1 cellular context compared by ENCODE assay signal in the genomic region with DNA sequence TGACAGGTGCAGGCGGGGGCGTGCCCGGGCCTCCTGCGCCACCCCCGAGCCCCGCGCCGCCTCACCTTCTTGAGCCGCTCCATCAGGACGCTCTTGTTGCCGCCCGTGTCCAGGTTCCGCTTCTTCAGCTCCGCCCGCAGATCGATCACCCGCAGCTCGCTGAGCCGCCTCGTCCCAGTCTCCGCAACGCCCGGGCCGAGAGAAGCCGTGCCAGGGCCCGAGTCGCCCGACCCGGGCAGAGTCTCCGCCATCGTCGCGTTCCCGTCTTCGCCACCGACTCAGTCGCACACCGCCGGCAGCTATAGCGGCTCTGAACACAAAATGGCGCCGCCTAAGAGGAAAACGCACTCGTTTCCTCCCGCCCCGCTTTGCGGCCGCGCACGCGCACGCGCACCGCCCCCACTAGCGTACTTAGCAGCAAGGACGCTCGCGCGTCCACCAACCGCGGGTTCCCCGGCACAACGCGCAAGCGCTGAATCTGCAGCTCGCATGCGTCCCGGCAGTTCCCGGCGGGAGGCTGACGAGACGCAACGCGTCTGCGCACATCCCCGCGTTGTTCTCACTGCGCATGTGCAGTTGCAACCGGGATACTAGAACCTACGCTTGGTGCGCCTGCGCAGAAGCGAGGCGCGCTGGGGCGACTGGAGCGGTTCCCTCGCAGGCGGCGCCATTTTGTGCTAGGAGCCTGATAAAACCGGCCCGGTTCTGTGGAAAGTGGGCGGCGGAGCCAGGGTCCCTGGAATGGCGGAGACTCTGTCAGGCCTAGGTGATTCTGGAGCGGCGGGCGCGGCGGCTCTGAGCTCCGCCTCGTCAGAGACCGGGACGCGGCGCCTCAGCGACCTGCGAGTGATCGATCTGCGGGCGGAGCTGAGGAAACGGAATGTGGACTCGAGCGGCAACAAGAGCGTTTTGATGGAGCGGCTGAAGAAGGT.
TF ChIP-seq lines count a peak whose summit lies in the region.

A gene (plus strand): TSS at position 619 of the 932 bp plus-strand sequence. CDS start 123 bp downstream, at position 742.
A gene (minus strand): TSS at position 312 of the 932 bp plus-strand sequence. CDS start 61 bp downstream, at position 251.

TF ChIP-seq in K562, 482 proteins besides CTCF, POLR2A, EP300 and RAD21 (continued from another document and continues in another):
- TF ChIP-seq, protein P1, sequence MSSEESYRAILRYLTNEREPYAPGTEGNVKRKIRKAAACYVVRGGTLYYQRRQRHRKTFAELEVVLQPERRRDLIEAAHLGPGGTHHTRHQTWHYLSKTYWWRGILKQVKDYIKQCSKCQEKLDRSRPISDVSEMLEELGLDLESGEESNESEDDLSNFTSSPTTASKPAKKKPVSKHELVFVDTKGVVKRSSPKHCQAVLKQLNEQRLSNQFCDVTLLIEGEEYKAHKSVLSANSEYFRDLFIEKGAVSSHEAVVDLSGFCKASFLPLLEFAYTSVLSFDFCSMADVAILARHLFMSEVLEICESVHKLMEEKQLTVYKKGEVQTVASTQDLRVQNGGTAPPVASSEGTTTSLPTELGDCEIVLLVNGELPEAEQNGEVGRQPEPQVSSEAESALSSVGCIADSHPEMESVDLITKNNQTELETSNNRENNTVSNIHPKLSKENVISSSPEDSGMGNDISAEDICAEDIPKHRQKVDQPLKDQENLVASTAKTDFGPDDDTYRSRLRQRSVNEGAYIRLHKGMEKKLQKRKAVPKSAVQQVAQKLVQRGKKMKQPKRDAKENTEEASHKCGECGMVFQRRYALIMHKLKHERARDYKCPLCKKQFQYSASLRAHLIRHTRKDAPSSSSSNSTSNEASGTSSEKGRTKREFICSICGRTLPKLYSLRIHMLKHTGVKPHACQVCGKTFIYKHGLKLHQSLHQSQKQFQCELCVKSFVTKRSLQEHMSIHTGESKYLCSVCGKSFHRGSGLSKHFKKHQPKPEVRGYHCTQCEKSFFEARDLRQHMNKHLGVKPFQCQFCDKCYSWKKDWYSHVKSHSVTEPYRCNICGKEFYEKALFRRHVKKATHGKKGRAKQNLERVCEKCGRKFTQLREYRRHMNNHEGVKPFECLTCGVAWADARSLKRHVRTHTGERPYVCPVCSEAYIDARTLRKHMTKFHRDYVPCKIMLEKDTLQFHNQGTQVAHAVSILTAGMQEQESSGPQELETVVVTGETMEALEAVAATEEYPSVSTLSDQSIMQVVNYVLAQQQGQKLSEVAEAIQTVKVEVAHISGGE (CRISPR knock-in tag; IDR thresholded peaks at IDR 0.05) = peak in 1 of 3 experiments; percentile 47; a peak in 1 of 6 replicates
- TF ChIP-seq, protein P2, sequence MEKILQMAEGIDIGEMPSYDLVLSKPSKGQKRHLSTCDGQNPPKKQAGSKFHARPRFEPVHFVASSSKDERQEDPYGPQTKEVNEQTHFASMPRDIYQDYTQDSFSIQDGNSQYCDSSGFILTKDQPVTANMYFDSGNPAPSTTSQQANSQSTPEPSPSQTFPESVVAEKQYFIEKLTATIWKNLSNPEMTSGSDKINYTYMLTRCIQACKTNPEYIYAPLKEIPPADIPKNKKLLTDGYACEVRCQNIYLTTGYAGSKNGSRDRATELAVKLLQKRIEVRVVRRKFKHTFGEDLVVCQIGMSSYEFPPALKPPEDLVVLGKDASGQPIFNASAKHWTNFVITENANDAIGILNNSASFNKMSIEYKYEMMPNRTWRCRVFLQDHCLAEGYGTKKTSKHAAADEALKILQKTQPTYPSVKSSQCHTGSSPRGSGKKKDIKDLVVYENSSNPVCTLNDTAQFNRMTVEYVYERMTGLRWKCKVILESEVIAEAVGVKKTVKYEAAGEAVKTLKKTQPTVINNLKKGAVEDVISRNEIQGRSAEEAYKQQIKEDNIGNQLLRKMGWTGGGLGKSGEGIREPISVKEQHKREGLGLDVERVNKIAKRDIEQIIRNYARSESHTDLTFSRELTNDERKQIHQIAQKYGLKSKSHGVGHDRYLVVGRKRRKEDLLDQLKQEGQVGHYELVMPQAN (IDR thresholded peaks at IDR 0.05; ENCODE audit: borderline replicate concordance) = peak; percentile 86
- TF ChIP-seq CTBP1 (IDR thresholded peaks at IDR 0.05; ENCODE audit: borderline replicate concordance) = peak; percentile 90
- peak; percentile 90 for TF ChIP-seq CXXC5 (CRISPR knock-in tag; IDR thresholded peaks at IDR 0.05)
- no peak for TF ChIP-seq NFYB (IDR thresholded peaks at IDR 0.05; ENCODE audit: extremely low read depth, insufficient read length)
- no peak; the same call in 1 of the 2 replicates for TF ChIP-seq ZNF143 (CRISPR knock-in tag; IDR thresholded peaks at IDR 0.05)
- TF ChIP-seq CHCHD3 (CRISPR knock-in tag; IDR thresholded peaks at IDR 0.05) = peak; percentile 17; the same call in 1 of the 2 replicates
- TF ChIP-seq SAP30 (IDR thresholded peaks at IDR 0.05; ENCODE audit: borderline replicate concordance, insufficient read depth, low read depth, low read length, poor library complexity, severe bottlenecking) = peak; percentile 67
- no peak for TF ChIP-seq TCF7L2 (IDR thresholded peaks at IDR 0.05; ENCODE audit: low read depth, low read length)
- TF ChIP-seq, protein P3, sequence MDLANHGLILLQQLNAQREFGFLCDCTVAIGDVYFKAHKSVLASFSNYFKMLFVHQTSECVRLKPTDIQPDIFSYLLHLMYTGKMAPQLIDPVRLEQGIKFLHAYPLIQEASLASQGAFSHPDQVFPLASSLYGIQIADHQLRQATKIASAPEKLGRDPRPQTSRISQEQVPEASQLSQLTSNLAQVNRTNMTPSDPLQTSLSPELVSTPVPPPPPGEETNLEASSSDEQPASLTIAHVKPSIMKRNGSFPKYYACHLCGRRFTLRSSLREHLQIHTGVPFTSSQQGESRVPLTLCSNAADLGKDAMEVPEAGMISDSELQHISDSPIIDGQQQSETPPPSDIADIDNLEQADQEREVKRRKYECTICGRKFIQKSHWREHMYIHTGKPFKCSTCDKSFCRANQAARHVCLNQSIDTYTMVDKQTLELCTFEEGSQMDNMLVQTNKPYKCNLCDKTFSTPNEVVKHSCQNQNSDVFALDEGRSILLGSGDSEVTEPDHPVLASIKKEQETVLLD (IDR thresholded peaks at IDR 0.05) = peak; percentile 100
- TF ChIP-seq GABPA (tag; conservative IDR thresholded peaks at IDR 0.05; ENCODE audit: low read depth) = peak; percentile 63
- TF ChIP-seq JUN (IDR thresholded peaks at IDR 0.05; ENCODE audit: borderline replicate concordance, low read depth, low read length) = 0 out of 2 replicates have a peak, but pooled peaks have one; percentile 5
- TF ChIP-seq JUN (CRISPR knock-in tag; IDR thresholded peaks at IDR 0.05; ENCODE audit: borderline replicate concordance) = no peak
- TF ChIP-seq, protein P4, sequence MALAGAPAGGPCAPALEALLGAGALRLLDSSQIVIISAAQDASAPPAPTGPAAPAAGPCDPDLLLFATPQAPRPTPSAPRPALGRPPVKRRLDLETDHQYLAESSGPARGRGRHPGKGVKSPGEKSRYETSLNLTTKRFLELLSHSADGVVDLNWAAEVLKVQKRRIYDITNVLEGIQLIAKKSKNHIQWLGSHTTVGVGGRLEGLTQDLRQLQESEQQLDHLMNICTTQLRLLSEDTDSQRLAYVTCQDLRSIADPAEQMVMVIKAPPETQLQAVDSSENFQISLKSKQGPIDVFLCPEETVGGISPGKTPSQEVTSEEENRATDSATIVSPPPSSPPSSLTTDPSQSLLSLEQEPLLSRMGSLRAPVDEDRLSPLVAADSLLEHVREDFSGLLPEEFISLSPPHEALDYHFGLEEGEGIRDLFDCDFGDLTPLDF (CRISPR knock-in tag; IDR thresholded peaks at IDR 0.05) = peak; percentile 91
- TF ChIP-seq, protein P5, sequence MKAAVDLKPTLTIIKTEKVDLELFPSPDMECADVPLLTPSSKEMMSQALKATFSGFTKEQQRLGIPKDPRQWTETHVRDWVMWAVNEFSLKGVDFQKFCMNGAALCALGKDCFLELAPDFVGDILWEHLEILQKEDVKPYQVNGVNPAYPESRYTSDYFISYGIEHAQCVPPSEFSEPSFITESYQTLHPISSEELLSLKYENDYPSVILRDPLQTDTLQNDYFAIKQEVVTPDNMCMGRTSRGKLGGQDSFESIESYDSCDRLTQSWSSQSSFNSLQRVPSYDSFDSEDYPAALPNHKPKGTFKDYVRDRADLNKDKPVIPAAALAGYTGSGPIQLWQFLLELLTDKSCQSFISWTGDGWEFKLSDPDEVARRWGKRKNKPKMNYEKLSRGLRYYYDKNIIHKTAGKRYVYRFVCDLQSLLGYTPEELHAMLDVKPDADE (conservative IDR thresholded peaks at IDR 0.05; ENCODE audit: control insufficient read depth, low read depth, low read length) = peak; percentile 18; the same call in 1 of the 2 replicates
- TF ChIP-seq FOXK1 (CRISPR knock-in tag; IDR thresholded peaks at IDR 0.05; ENCODE audit: borderline replicate concordance) = no peak
- TF ChIP-seq, protein P6, sequence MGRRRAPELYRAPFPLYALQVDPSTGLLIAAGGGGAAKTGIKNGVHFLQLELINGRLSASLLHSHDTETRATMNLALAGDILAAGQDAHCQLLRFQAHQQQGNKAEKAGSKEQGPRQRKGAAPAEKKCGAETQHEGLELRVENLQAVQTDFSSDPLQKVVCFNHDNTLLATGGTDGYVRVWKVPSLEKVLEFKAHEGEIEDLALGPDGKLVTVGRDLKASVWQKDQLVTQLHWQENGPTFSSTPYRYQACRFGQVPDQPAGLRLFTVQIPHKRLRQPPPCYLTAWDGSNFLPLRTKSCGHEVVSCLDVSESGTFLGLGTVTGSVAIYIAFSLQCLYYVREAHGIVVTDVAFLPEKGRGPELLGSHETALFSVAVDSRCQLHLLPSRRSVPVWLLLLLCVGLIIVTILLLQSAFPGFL (CRISPR knock-in tag; IDR thresholded peaks at IDR 0.05) = no peak
- 0 out of 2 replicates have a peak, but pooled peaks have one; percentile 16 for TF ChIP-seq ETV1 (tag; conservative IDR thresholded peaks at IDR 0.05; ENCODE audit: low read depth)
- TF ChIP-seq NFIX (CRISPR knock-in tag; IDR thresholded peaks at IDR 0.05; ENCODE audit: low read depth) = no peak
- TF ChIP-seq SIN3B (IDR thresholded peaks at IDR 0.05; ENCODE audit: low read depth) = peak; percentile 60; the same call in 1 of the 2 replicates
- TF ChIP-seq PCBP1 (IDR thresholded peaks at IDR 0.05; ENCODE audit: low read depth, low read length, poor library complexity, severe bottlenecking) = peak; percentile 37
- TF ChIP-seq BRCA1 (IDR thresholded peaks at IDR 0.05) = no peak
- no peak for TF ChIP-seq BRCA1 (CRISPR knock-in tag; IDR thresholded peaks at IDR 0.05)
- TF ChIP-seq, protein P7, sequence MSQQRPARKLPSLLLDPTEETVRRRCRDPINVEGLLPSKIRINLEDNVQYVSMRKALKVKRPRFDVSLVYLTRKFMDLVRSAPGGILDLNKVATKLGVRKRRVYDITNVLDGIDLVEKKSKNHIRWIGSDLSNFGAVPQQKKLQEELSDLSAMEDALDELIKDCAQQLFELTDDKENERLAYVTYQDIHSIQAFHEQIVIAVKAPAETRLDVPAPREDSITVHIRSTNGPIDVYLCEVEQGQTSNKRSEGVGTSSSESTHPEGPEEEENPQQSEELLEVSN (IDR thresholded peaks at IDR 0.05; ENCODE audit: borderline replicate concordance in 1 of 2, extremely low read depth in 1 of 2, insufficient read depth in 1 of 2, insufficient read length in 1 of 2, low read depth in 1 of 2, low read length in 1 of 2, poor library complexity in 1 of 2, severe bottlenecking in 1 of 2) = peak in 1 of 2 experiments; percentile 75
- TF ChIP-seq RBM22 (IDR thresholded peaks at IDR 0.05; ENCODE audit: low read depth, low read length, poor library complexity, severe bottlenecking) = peak; percentile 58
- peak in 1 of 2 experiments; percentile 62; a peak in 2 of 4 replicates for TF ChIP-seq SIN3A (IDR thresholded peaks at IDR 0.05; ENCODE audit: borderline replicate concordance in 2 of 2, control insufficient read depth in 1 of 2, low read depth in 2 of 2, low read length in 2 of 2)
- TF ChIP-seq HMGN3 (IDR thresholded peaks at IDR 0.05; ENCODE audit: borderline replicate concordance, extremely low read depth, insufficient read length, low read depth, low read length) = peak; percentile 88
- TF ChIP-seq, protein P8, sequence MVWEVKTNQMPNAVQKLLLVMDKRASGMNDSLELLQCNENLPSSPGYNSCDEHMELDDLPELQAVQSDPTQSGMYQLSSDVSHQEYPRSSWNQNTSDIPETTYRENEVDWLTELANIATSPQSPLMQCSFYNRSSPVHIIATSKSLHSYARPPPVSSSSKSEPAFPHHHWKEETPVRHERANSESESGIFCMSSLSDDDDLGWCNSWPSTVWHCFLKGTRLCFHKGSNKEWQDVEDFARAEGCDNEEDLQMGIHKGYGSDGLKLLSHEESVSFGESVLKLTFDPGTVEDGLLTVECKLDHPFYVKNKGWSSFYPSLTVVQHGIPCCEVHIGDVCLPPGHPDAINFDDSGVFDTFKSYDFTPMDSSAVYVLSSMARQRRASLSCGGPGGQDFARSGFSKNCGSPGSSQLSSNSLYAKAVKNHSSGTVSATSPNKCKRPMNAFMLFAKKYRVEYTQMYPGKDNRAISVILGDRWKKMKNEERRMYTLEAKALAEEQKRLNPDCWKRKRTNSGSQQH (CRISPR knock-in tag; IDR thresholded peaks at IDR 0.05) = peak; percentile 70; the same call in 1 of the 2 replicates
- peak; percentile 94 for TF ChIP-seq POLR2H (tag; IDR thresholded peaks at IDR 0.05; ENCODE audit: low read depth)
- TF ChIP-seq PHF8 (IDR thresholded peaks at IDR 0.05; ENCODE audit: borderline replicate concordance, low read length) = peak; percentile 92
- TF ChIP-seq ELF4 (CRISPR knock-in tag; IDR thresholded peaks at IDR 0.05) = peak; percentile 73
- TF ChIP-seq, protein P9, sequence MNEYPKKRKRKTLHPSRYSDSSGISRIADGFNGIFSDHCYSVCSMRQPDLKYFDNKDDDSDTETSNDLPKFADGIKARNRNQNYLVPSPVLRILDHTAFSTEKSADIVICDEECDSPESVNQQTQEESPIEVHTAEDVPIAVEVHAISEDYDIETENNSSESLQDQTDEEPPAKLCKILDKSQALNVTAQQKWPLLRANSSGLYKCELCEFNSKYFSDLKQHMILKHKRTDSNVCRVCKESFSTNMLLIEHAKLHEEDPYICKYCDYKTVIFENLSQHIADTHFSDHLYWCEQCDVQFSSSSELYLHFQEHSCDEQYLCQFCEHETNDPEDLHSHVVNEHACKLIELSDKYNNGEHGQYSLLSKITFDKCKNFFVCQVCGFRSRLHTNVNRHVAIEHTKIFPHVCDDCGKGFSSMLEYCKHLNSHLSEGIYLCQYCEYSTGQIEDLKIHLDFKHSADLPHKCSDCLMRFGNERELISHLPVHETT (CRISPR knock-in tag; conservative IDR thresholded peaks at IDR 0.05 in 1 of 2, IDR thresholded peaks at IDR 0.05 in 1 of 2) = peak in 1 of 2 experiments; percentile 78; a peak in 1 of 4 replicates
- TF ChIP-seq JUND (IDR thresholded peaks at IDR 0.05; ENCODE audit: borderline replicate concordance, low read depth, low read length) = no peak
- TF ChIP-seq JUND (tag; IDR thresholded peaks at IDR 0.05; ENCODE audit: borderline replicate concordance, low read depth, low read length) = no peak; the same call in 2 of the 3 replicates
- TF ChIP-seq POLR2AphosphoS2 (IDR thresholded peaks at IDR 0.05; ENCODE audit: low read length) = 0 out of 2 replicates have a peak, but pooled peaks have one; percentile 56
- peak; percentile 65; the same call in 1 of the 2 replicates for TF ChIP-seq ZNF134 (CRISPR knock-in tag; conservative IDR thresholded peaks at IDR 0.05)
- peak; percentile 58 for TF ChIP-seq PHF20 (IDR thresholded peaks at IDR 0.05; ENCODE audit: partially characterized antibody)
- TF ChIP-seq, protein P10, sequence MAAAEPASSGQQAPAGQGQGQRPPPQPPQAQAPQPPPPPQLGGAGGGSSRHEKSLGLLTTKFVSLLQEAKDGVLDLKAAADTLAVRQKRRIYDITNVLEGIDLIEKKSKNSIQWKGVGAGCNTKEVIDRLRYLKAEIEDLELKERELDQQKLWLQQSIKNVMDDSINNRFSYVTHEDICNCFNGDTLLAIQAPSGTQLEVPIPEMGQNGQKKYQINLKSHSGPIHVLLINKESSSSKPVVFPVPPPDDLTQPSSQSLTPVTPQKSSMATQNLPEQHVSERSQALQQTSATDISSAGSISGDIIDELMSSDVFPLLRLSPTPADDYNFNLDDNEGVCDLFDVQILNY (CRISPR knock-in tag; IDR thresholded peaks at IDR 0.05) = 0 out of 2 replicates have a peak, but pooled peaks have one; percentile 19
